In genomic region chr2:240713928-240714746, GRCh38 we compare ENCODE assay signal across 1 cellular context.
TF ChIP-seq lines count a peak whose summit lies in the region.

No MANE protein-coding gene starts in this region.

TF ChIP-seq in GM23338, 12 proteins besides CTCF, POLR2A, EP300 and RAD21 (continued from another document):
- TF ChIP-seq ZNF462 (CRISPR knock-in tag; IDR thresholded peaks at IDR 0.05) (no peak), CREB1 (CRISPR knock-in tag; IDR thresholded peaks at IDR 0.05; ENCODE audit: low read depth) (no peak), EZH2phosphoT487 (IDR thresholded peaks at IDR 0.05; ENCODE audit: unreplicated experiment) (no peak), REST (IDR thresholded peaks at IDR 0.05; ENCODE audit: unreplicated experiment) (no peak), NANOG (IDR thresholded peaks at IDR 0.05; ENCODE audit: borderline replicate concordance) (no peak)
